29 cellular contexts compared by ENCODE assay signal in the genomic region with DNA sequence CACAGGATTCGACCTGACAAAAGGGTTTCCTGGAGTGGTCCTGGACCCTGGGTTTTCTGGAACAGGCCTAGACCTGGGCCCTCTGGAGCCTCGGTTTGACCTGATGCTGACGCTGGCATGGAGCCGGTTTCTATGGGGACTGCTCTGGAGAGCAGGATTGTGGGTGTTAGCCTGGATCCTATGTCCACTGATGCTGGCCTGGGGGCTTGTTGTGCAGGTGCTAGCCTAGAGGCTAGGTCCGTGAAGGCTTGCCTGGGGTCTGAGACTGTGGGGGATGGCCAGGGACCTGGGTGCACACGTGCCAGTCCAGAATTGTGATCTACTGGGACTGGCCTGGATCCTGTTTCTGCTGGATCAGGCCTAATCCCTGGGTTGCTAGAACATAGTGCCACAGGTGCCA.
"Had no signal": no experiment of that assay in that cellular context is flagged by ENCODE, and none has a peak within 500 bp of the region (broad histone marks: within the 10 kb centered on the region; RNA-seq: fewer than 3 reads in every experiment).

No MANE protein-coding gene starts in this region.

- H3K9me3 Mint-ChIP-seq: effector memory CD8-positive, alpha-beta T cell; endodermal cell had no signal

- H3K27me3 ChIP-seq: colonic mucosa, esophagus muscularis mucosa, esophagus squamous epithelium, foreskin keratinocyte, gastrocnemius medialis, gastroesophageal sphincter, heart right ventricle, hepatocyte had no signal

- H3K27me3 Mint-ChIP-seq: dendritic cell treated with granulocyte-macrophage colony-stimulating factor and Interleukin-4, amounts not matched to agents 40 ng/mL and 50 ng/mL, for 4 days; effector memory CD8-positive, alpha-beta T cell had no signal

- H3K36me3 ChIP-seq: colonic mucosa, esophagus muscularis mucosa, esophagus squamous epithelium, gastrocnemius medialis, gastroesophageal sphincter, heart left ventricle, heart right ventricle had no signal

- H3K4me1 ChIP-seq: colonic mucosa, esophagus muscularis mucosa, esophagus squamous epithelium, foreskin keratinocyte, gastrocnemius medialis, gastroesophageal sphincter, heart left ventricle, heart right ventricle had no signal

- H3K9me3 ChIP-seq: colonic mucosa, esophagus muscularis mucosa, esophagus squamous epithelium, gastrocnemius medialis, gastroesophageal sphincter, heart left ventricle, heart right ventricle had no signal

- H3K4me1 Mint-ChIP-seq: endodermal cell had no signal

- H3K27ac ChIP-seq: colonic mucosa, coronary artery, dorsolateral prefrontal cortex, epithelial cell of prostate, esophagus muscularis mucosa, esophagus squamous epithelium, foreskin keratinocyte, gastrocnemius medialis, gastroesophageal sphincter, heart left ventricle, heart right ventricle, hepatocyte had no signal

- ATAC-seq: effector memory CD8-positive, alpha-beta T cell; esophagus mucosa; foreskin keratinocyte; gastrocnemius medialis; gastroesophageal sphincter; heart left ventricle; heart right ventricle had no signal

- DNase-seq: colonic mucosa; cortex of kidney; dermis blood vessel endothelial cell; dorsolateral prefrontal cortex; effector CD4-positive, alpha-beta T cell; effector CD8-positive, alpha-beta T cell; effector memory CD4-positive, alpha-beta T cell; effector memory CD8-positive, alpha-beta T cell; endodermal cell; erythroblast; esophagus squamous epithelium; foreskin fibroblast; foreskin keratinocyte; foreskin melanocyte; gastrocnemius medialis; glutamatergic neuron; head of caudate nucleus; heart left ventricle; heart right ventricle had no signal

- FAIRE-seq: endometrium, endothelial cell of umbilical vein, frontal cortex had no signal

- H3K4me3 ChIP-seq: colonic mucosa, coronary artery, dorsolateral prefrontal cortex, esophagus muscularis mucosa, esophagus squamous epithelium, gastrocnemius medialis, gastroesophageal sphincter, heart left ventricle, heart right ventricle, hepatocyte had no signal

- H3K4me3 Mint-ChIP-seq: dendritic cell treated with granulocyte-macrophage colony-stimulating factor and Interleukin-4, amounts not matched to agents 40 ng/mL and 50 ng/mL, for 4 days; effector memory CD8-positive, alpha-beta T cell; endodermal cell had no signal
